In the genomic region with DNA sequence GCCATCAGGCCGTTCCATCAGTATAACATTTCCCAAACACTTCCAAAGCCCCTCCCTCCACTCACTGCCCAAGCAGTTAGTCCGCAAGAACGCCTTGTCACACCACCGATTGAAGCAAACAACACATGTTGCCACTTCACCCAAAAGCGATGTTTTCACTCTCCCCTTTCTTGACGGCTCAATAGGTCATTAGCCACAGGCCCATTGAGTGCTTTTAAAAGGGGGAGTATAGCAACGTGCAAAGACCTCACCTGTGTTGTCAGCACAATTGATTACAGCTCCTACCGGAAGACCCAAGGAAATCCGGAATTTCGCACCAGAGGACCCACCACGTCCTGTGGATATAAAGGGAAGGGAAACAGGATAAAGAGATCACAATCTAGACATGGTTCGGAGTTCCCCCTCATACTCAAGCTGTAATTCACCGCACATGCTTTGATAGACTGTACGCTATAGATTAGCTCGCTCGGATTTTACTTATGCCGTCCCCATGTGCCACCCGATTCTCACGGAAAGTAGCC, we compare ENCODE assay signal across 8 cellular contexts. TPM values are rescaled to one million over a fixed set of nuclear protein-coding genes. Genes with fewer than 3 reads are reported as not detected.
DNase-seq lines count a peak whose midpoint lies in the region; ATAC-seq, FAIRE-seq and TF ChIP-seq lines count a peak whose summit lies in the region.

No MANE protein-coding gene starts in this region.

- H3K4me1 ChIP-seq in KMS-11 (ENCODE audit: low read depth, poor library complexity, severe bottlenecking) = peaks cover 26% of the 10 kb centered on the region
- peaks cover 8 to 18% of the 10 kb centered on the region in 2 experiments for H3K4me1 ChIP-seq in K562 (replicated peaks in 1 of 2; ENCODE audit: control insufficient read depth in 2 of 2, insufficient read depth in 2 of 2, low read length in 2 of 2)
- H3K4me1 ChIP-seq in thoracic aorta (ENCODE audit: control insufficient read depth in 1 of 2, low read depth in 2 of 2) = peaks cover 18 to 23% of the 10 kb centered on the region in 2 donors

- H3K4me3 ChIP-seq in KMS-11 (IDR thresholded peaks at IDR 0.05; ENCODE audit: insufficient read depth, low read depth, low read length) (no peak overlapping the region), K562 (peak overlapping the region; percentile 82), thoracic aorta (peak overlapping the region; percentile 76)

- H3K27ac ChIP-seq in C4-2B (peak overlapping the region; percentile 94), KMS-11 (peak overlapping the region; percentile 82), K562 (ENCODE audit: extremely low read depth, low read depth, low read length) (peak overlapping the region; percentile 93), thoracic aorta (peak overlapping the region; percentile 92 to 93)

- TF ChIP-seq EP300 in K562 (IDR thresholded peaks at IDR 0.05; ENCODE audit: low read length) = no peak

- BruUV-seq in K562 (replicated peaks; lab: Mats Ljungman, UMichigan) = no TSS peak

- no peaks in the 10 kb centered on the region for H3K9me3 ChIP-seq in K562 (replicated peaks; ENCODE audit: control insufficient read depth, insufficient read depth, low read depth, low read length)
- H3K9me3 ChIP-seq in thoracic aorta = no peaks in the 10 kb centered on the region

- no peaks in the 10 kb centered on the region for H3K27me3 ChIP-seq in KMS-11 (ENCODE audit: insufficient read depth, low read depth)
- H3K27me3 ChIP-seq in K562 (ENCODE audit: control insufficient read depth in 2 of 2, insufficient read depth in 2 of 2, low read length in 2 of 2) = no peaks in the 10 kb centered on the region
- no peaks in the 10 kb centered on the region for H3K27me3 ChIP-seq in thoracic aorta (replicated peaks; ENCODE audit: insufficient read depth)

- H4K20me1 ChIP-seq in KMS-11 (ENCODE audit: insufficient read depth) (peaks cover 32% of the 10 kb centered on the region), K562 (replicated peaks; ENCODE audit: control insufficient read depth, insufficient read depth, low read length) (peaks cover 32% of the 10 kb centered on the region)

- DNase-seq in K562 (ENCODE audit: extremely low read depth in 1 of 4, low spot score in 3 of 4) (peak in 3 of 4 experiments; percentile 31 to 49 (median 40)), left lobe of liver (ENCODE audit: low spot score) (no peak), thoracic aorta (ENCODE audit: low spot score) (no peak), NOMO-1 treated with dmso at 0.1 percent for 144 hours (lab: John Stamatoyannopoulos, UW; ENCODE audit: unreplicated experiment) (no peak), GM20000 (ENCODE audit: low spot score) (no peak), hippocampal formation (lab: John Stamatoyannopoulos, UW) (no peak)

- H3K36me3 ChIP-seq in KMS-11 (ENCODE audit: insufficient read depth) = peaks cover 41% of the 10 kb centered on the region; the same call in 1 of the 2 replicates
- peaks cover 54% of the 10 kb centered on the region for H3K36me3 ChIP-seq in K562 (ENCODE audit: control insufficient read depth, insufficient read depth, low read length)
- H3K36me3 ChIP-seq in thoracic aorta = peaks cover 31% of the 10 kb centered on the region

- ATAC-seq in K562 (peak; percentile 23), left lobe of liver (peak; percentile 8), thoracic aorta (ENCODE audit: insufficient number of reproducible peaks, low FRiP score, low read depth) (no peak)

- in situ Hi-C loops in K562 (cut with MboI) = no loop called here

- H3K79me2 ChIP-seq in KMS-11 (ENCODE audit: insufficient read depth, low read depth) (peaks cover 36% of the 10 kb centered on the region), K562 (ENCODE audit: control insufficient read depth, insufficient read depth, low read length) (peaks cover 51% of the 10 kb centered on the region)

- WGBS in K562 (ENCODE audit: insufficient coverage, low coverage, missing lambda C conversion rate) = under 1% methylated on average over 19 of the region's 19 CpGs

- peaks cover 9% of the 10 kb centered on the region for H3K9me1 ChIP-seq in K562 (ENCODE audit: control insufficient read depth, insufficient read depth, low read length)

- CTCF ChIA-PET in K562 (lab: Yijun Ruan, JAX; ENCODE audit: low intra/inter-chr PET ratio) = no interaction called here

- H2AFZ ChIP-seq in KMS-11 (ENCODE audit: low read depth) (peak overlapping the region; percentile 48; the same call in 1 of the 2 replicates), K562 (ENCODE audit: low read depth, low read length) (no peak overlapping the region)

- no peak for TF ChIP-seq POLR2A in K562 (conservative IDR thresholded peaks at IDR 0.05)

- H3K4me2 ChIP-seq in KMS-11 = peak overlapping the region; percentile 96
- H3K4me2 ChIP-seq in K562 (ENCODE audit: insufficient read depth, low read length) = peak overlapping the region; percentile 99

- peak; percentile 59 for FAIRE-seq in K562 (lab: Jason Lieb, UNC)

- intact Hi-C loops in K562 (cut with micrococcal nuclease) = loop anchor here (5.0 kb wide), 1 partner anchor 101 kb away; the partner anchor contains the start of gene PSMB3

- H3K9ac ChIP-seq in KMS-11 = peak overlapping the region; percentile 95
- peak overlapping the region; percentile 94 to 98 for H3K9ac ChIP-seq in K562 (ENCODE audit: insufficient read depth in 1 of 2, low read depth in 2 of 2, low read length in 2 of 2)

- no peak for TF ChIP-seq RAD21 in K562 (CRISPR knock-in tag; conservative IDR thresholded peaks at IDR 0.05 in 1 of 2, IDR thresholded peaks at IDR 0.05 in 1 of 2)

- POLR2A ChIA-PET in K562 (lab: Yijun Ruan, JAX) = interaction anchor here (0.9 to 5.8 kb wide), 13 partner anchors 8 to 162 kb away, joined by 3 to 70 read pairs (median 8); partner anchors contain the start of genes CWC25, LASP1 and PSMB3

- no peak for TF ChIP-seq CTCF in C4-2B (conservative IDR thresholded peaks at IDR 0.05)
- no peak for TF ChIP-seq CTCF in KMS-11 (conservative IDR thresholded peaks at IDR 0.05; ENCODE audit: low read depth, low read length)
- TF ChIP-seq CTCF in K562 (IDR thresholded peaks at IDR 0.05 in 2 of 3, conservative IDR thresholded peaks at IDR 0.05 in 1 of 3; ENCODE audit: insufficient read depth in 2 of 3, low read depth in 1 of 3, low read length in 3 of 3) = no peak
- no peak for TF ChIP-seq CTCF in thoracic aorta (IDR thresholded peaks at IDR 0.05)
- TF ChIP-seq CTCF in GM20000 (IDR thresholded peaks at IDR 0.05; ENCODE audit: extremely low read depth, missing control alignments) = no peak

RNA-seq across cellular contexts. Expression of gene RPL23, which starts 0.7 kb away (rescaled TPM):
- total RNA-seq in K562 (2011; cell fraction: chromatin; rRNA removed; ENCODE audit: low replicate concordance) = 370 and 391 TPM in 2 replicates
- 317 and 380 TPM in 2 replicates for total RNA-seq in K562 (2011; cell fraction: nucleolus; rRNA removed)
- 567 and 894 TPM in 2 replicates for total RNA-seq in K562 (2011; cell fraction: nucleoplasm; rRNA removed)
- total RNA-seq in K562 (2014; rRNA removed) (2,281 and 2,332 TPM in 2 replicates), K562 (2014; rRNA removed; fragmentation: Illumina TruSeq; extraction: Trizol) (3,218 and 3,389 TPM in 2 replicates), K562 (2015; rRNA removed; fragmentation: Illumina TruSeq; extraction: Trizol) (2,524 and 2,706 TPM in 2 replicates), K562 (2021) (1,745 and 1,985 TPM in 2 replicates), left lobe of liver (371 TPM), thoracic aorta (100 to 1,000 TPM; 870 to 981 TPM)
- polyA plus RNA-seq in K562 (2011; rRNA removed) (1,779 and 3,096 TPM in 2 replicates), K562 (2014; fragmentation: Illumina TruSeq; extraction: Trizol) (3,156 and 3,487 TPM in 2 replicates), K562 (2014; fragmentation: Nextera tagmentation; extraction: Ambion mirVana) (1,000 to 10,000 TPM; 2,598 to 3,667 TPM), K562 (2014; rRNA removed) (3,128 and 3,158 TPM in 2 replicates)
- 1,009 and 1,561 TPM in 2 replicates for polyA plus RNA-seq in K562 (2011; cell fraction: cytosol; rRNA removed)
- polyA plus RNA-seq in K562 (2011; cell fraction: nucleus; rRNA removed) = 519 and 810 TPM in 2 replicates
- polyA plus RNA-seq in K562 (2012) = 2,980 and 3,135 TPM in 2 replicates
- 1,069 and 1,345 TPM in 2 replicates for polyA minus RNA-seq in K562 (2011; rRNA and poly(A)+ RNA removed)
- 644 and 904 TPM in 2 replicates for polyA minus RNA-seq in K562 (2011; cell fraction: cytosol; rRNA and poly(A)+ RNA removed)
- 127 and 195 TPM in 2 replicates for polyA minus RNA-seq in K562 (2011; cell fraction: nucleus; rRNA and poly(A)+ RNA removed)

RNA-seq across cellular contexts. Expression of gene LASP1, which starts 17.0 kb away (rescaled TPM):
- 56.3 and 141 TPM in 2 replicates for total RNA-seq in K562 (2011; cell fraction: chromatin; rRNA removed; ENCODE audit: low replicate concordance)
- total RNA-seq in K562 (2011; cell fraction: nucleolus; rRNA removed) = 52.5 and 72.2 TPM in 2 replicates
- 56.8 and 72.4 TPM in 2 replicates for total RNA-seq in K562 (2011; cell fraction: nucleoplasm; rRNA removed)
- total RNA-seq in K562 (2014; rRNA removed) (48.5 and 49.0 TPM in 2 replicates), K562 (2014; rRNA removed; fragmentation: Illumina TruSeq; extraction: Trizol) (35.1 and 38.8 TPM in 2 replicates), K562 (2015; rRNA removed; fragmentation: Illumina TruSeq; extraction: Trizol) (55.3 and 58.7 TPM in 2 replicates), K562 (2021) (112 and 125 TPM in 2 replicates), left lobe of liver (58.5 TPM), thoracic aorta (100 to 1,000 TPM in 1 of 2 donors, 10 to 100 TPM in 1; 87.2 to 219 TPM)
- polyA plus RNA-seq in K562 (2011; rRNA removed) (45.9 and 62.1 TPM in 2 replicates), K562 (2014; fragmentation: Illumina TruSeq; extraction: Trizol) (95.7 and 104 TPM in 2 replicates), K562 (2014; fragmentation: Nextera tagmentation; extraction: Ambion mirVana) (10 to 100 TPM; 23.0 to 23.6 TPM), K562 (2014; rRNA removed) (69.1 and 78.2 TPM in 2 replicates)
- 58.9 and 166 TPM in 2 replicates for polyA plus RNA-seq in K562 (2011; cell fraction: cytosol; rRNA removed)
- polyA plus RNA-seq in K562 (2011; cell fraction: nucleus; rRNA removed) = 25.9 and 52.6 TPM in 2 replicates
- 110 and 126 TPM in 2 replicates for polyA plus RNA-seq in K562 (2012)
- polyA minus RNA-seq in K562 (2011; rRNA and poly(A)+ RNA removed) = 48.3 and 89.0 TPM in 2 replicates
- 56.3 and 79.0 TPM in 2 replicates for polyA minus RNA-seq in K562 (2011; cell fraction: cytosol; rRNA and poly(A)+ RNA removed)
- polyA minus RNA-seq in K562 (2011; cell fraction: nucleus; rRNA and poly(A)+ RNA removed) = 20.1 and 22.1 TPM in 2 replicates

RNA-seq across cellular contexts. Expression of gene CWC25, which starts 27.7 kb away (rescaled TPM):
- 54.3 and 57.6 TPM in 2 replicates for total RNA-seq in K562 (2011; cell fraction: chromatin; rRNA removed; ENCODE audit: low replicate concordance)
- total RNA-seq in K562 (2011; cell fraction: nucleolus; rRNA removed) = 25.0 and 27.9 TPM in 2 replicates
- total RNA-seq in K562 (2011; cell fraction: nucleoplasm; rRNA removed) = 31.0 and 32.9 TPM in 2 replicates
- total RNA-seq in K562 (2014; rRNA removed) = 16.8 and 18.6 TPM in 2 replicates
- 19.0 and 19.2 TPM in 2 replicates for total RNA-seq in K562 (2014; rRNA removed; fragmentation: Illumina TruSeq; extraction: Trizol)
- total RNA-seq in K562 (2015; rRNA removed; fragmentation: Illumina TruSeq; extraction: Trizol) = 21.0 and 24.1 TPM in 2 replicates
- total RNA-seq in K562 (2021) = 16.5 and 17.4 TPM in 2 replicates
- 14.1 and 23.0 TPM in 2 replicates for polyA plus RNA-seq in K562 (2011; rRNA removed)
- polyA plus RNA-seq in K562 (2011; cell fraction: cytosol; rRNA removed) = 10.1 and 11.8 TPM in 2 replicates
- polyA plus RNA-seq in K562 (2011; cell fraction: nucleus; rRNA removed) = 48.3 and 72.5 TPM in 2 replicates
- 16.7 and 17.1 TPM in 2 replicates for polyA plus RNA-seq in K562 (2012)
- polyA plus RNA-seq in K562 (2014; fragmentation: Illumina TruSeq; extraction: Trizol) = 22.9 and 27.4 TPM in 2 replicates
- polyA plus RNA-seq in K562 (2014; fragmentation: Nextera tagmentation; extraction: Ambion mirVana) = 10 to 100 TPM; 24.4 to 26.3 TPM
- 20.7 and 21.9 TPM in 2 replicates for polyA plus RNA-seq in K562 (2014; rRNA removed)
- 9.2 and 16.7 TPM in 2 replicates for polyA minus RNA-seq in K562 (2011; rRNA and poly(A)+ RNA removed)
- 5.5 and 6.7 TPM in 2 replicates for polyA minus RNA-seq in K562 (2011; cell fraction: cytosol; rRNA and poly(A)+ RNA removed)
- 11.3 and 12.7 TPM in 2 replicates for polyA minus RNA-seq in K562 (2011; cell fraction: nucleus; rRNA and poly(A)+ RNA removed)
- 11.2 TPM for total RNA-seq in left lobe of liver
- 10 to 100 TPM; 28.0 to 29.1 TPM for total RNA-seq in thoracic aorta

RNA-seq across cellular contexts. Expression of gene PIP4K2B, which starts 53.5 kb away (rescaled TPM):
- 27.6 and 39.9 TPM in 2 replicates for total RNA-seq in K562 (2011; cell fraction: chromatin; rRNA removed; ENCODE audit: low replicate concordance)
- total RNA-seq in K562 (2011; cell fraction: nucleolus; rRNA removed) = 17.5 and 18.2 TPM in 2 replicates
- 23.2 and 28.6 TPM in 2 replicates for total RNA-seq in K562 (2011; cell fraction: nucleoplasm; rRNA removed)
- total RNA-seq in K562 (2014; rRNA removed) (14.4 and 18.1 TPM in 2 replicates), K562 (2014; rRNA removed; fragmentation: Illumina TruSeq; extraction: Trizol) (24.0 and 24.1 TPM in 2 replicates), K562 (2015; rRNA removed; fragmentation: Illumina TruSeq; extraction: Trizol) (27.9 and 29.3 TPM in 2 replicates), K562 (2021) (25.8 and 29.9 TPM in 2 replicates), left lobe of liver (19.8 TPM), thoracic aorta (10 to 100 TPM; 56.9 to 82.0 TPM)
- polyA plus RNA-seq in K562 (2011; rRNA removed) (16.6 and 23.0 TPM in 2 replicates), K562 (2014; fragmentation: Illumina TruSeq; extraction: Trizol) (25.5 and 29.6 TPM in 2 replicates), K562 (2014; fragmentation: Nextera tagmentation; extraction: Ambion mirVana) (1 to 10 TPM; 3.7 to 5.7 TPM), K562 (2014; rRNA removed) (17.9 and 27.2 TPM in 2 replicates)
- 14.6 and 27.3 TPM in 2 replicates for polyA plus RNA-seq in K562 (2011; cell fraction: cytosol; rRNA removed)
- 34.1 and 43.1 TPM in 2 replicates for polyA plus RNA-seq in K562 (2011; cell fraction: nucleus; rRNA removed)
- 19.7 and 23.1 TPM in 2 replicates for polyA plus RNA-seq in K562 (2012)
- 35.1 and 73.8 TPM in 2 replicates for polyA minus RNA-seq in K562 (2011; rRNA and poly(A)+ RNA removed)
- polyA minus RNA-seq in K562 (2011; cell fraction: cytosol; rRNA and poly(A)+ RNA removed) = 15.0 and 21.8 TPM in 2 replicates
- 7.5 and 10.6 TPM in 2 replicates for polyA minus RNA-seq in K562 (2011; cell fraction: nucleus; rRNA and poly(A)+ RNA removed)

Comparison
In these comparisons a context has a peak if more than half of its experiments do, and no peak if none do; other contexts are left out.
1. DNase-seq: peak in K562 (3 of 4); none in left lobe of liver (single experiment), thoracic aorta (single experiment), NOMO-1 treated with dmso at 0.1 percent for 144 hours (single experiment), GM20000 (single experiment) and hippocampal formation (0 of 2).
2. Peak in every context shown above with its lines, with median percentiles within 50 percentile points of each other: H3K27ac ChIP-seq.